In the genomic region with DNA sequence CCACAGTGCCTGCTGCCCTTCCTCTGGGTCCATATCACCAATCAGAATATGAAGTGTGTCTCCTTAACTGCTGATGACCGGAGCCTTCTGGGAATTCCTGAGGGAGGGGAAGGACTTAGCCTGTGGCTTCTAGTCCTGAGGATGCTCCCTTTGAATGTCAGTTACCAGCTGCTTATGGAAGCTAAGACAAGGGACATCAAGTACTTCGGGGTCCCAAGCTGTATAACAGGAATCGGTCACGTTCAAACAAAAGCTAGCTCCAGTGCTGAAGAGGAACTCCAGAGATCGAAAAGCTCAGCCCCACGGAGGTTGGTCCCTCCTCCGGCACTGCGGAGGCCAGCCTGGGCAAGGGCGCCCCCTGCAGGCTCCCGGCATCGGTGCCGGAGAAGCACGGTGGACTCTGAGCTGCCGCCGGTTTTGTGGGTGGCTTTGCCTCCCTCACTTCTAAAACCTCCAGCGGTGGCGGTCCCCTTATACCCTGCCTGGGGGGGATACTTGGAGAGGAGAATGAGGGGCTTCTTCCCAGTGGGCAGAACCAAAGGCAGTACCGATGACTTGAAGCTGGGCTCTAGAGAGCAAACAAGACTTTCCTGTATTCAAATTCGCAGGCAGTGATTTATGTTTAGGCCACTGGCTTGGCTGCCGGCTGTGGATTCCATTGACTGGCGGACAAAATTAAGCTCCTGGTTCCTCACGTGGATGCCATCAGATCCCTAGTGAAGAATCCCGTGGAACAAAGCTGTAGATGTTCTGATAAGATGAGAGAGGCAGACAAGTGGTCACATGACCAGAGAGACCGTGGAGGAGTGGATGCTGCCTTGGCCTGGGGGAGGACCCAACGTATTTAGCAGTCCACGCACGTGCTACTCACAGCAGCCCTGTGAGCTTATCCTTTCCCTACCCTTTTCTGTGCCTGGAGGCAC, we compare ENCODE assay signal across 8 cellular contexts.
DNase-seq lines count a peak whose midpoint lies in the region; ATAC-seq lines count a peak whose summit lies in the region.

No MANE protein-coding gene starts in this region.

- DNase-seq in AG20443 (ENCODE audit: low spot score), result peak; percentile 95
- DNase-seq in GM19240 (ENCODE audit: insufficient read length, low spot score), result peak; percentile 97
- peak; percentile 87 for DNase-seq in HK-2 (ENCODE audit: unreplicated experiment)
- peak; percentile 75 for DNase-seq in NCI-H82 treated with DMSO at 0.1 percent for 48 hours (lab: John Stamatoyannopoulos, UW; ENCODE audit: unreplicated experiment)
- peak; percentile 97 for DNase-seq in activated CD8-positive, alpha-beta memory T cell treated with anti-CD3 and anti-CD28 coated beads for 24 hours
- DNase-seq in effector CD8-positive, alpha-beta T cell (lab: John Stamatoyannopoulos, UW), result peak; percentile 74
- peak; percentile 91 to 96 for DNase-seq in memory B cell (ENCODE audit: low spot score in 2 of 2)
- DNase-seq in stimulated activated CD4-positive, alpha-beta T cell treated with anti-CD3 and anti-CD28 coated beads, TNF-alpha, amount 100 ng/mL, for 4 hours (ENCODE audit: low read depth in 3 of 3), result peak; percentile 72 to 82 (median 82)

- ATAC-seq in memory B cell (ENCODE audit: low read depth), result peak; percentile 98

- H3K27ac Mint-ChIP-seq in memory B cell, result peak overlapping the region; percentile 76

- H3K4me3 Mint-ChIP-seq in memory B cell, result peak overlapping the region; percentile 79

- H3K4me1 Mint-ChIP-seq in memory B cell, result peaks cover 5% of the 10 kb centered on the region

- H3K36me3 Mint-ChIP-seq in memory B cell, result no peaks in the 10 kb centered on the region

- no peaks in the 10 kb centered on the region for H3K27me3 Mint-ChIP-seq in memory B cell

- H3K9me3 Mint-ChIP-seq in memory B cell, result no peaks in the 10 kb centered on the region

Comparison
In these comparisons a context has a peak if more than half of its experiments do, and no peak if none do; other contexts are left out.
1. Peak in every context shown above with its lines: DNase-seq and ATAC-seq.